Comparison of ENCODE assay signal across 24 cellular contexts in genomic region chr9:37010180-37010579, GRCh38. TPM values are rescaled to one million over a fixed set of nuclear protein-coding genes. Genes with fewer than 3 reads are reported as not detected.
A peak's percentile ranks its signal among the peaks of the same experiment; 100 is the strongest.
DNase-seq lines count a peak whose midpoint lies in the region; ATAC-seq, FAIRE-seq and TF ChIP-seq lines count a peak whose summit lies in the region.
"Had no signal": no experiment of that assay in that cellular context is flagged by ENCODE, and none has a peak within 500 bp of the region (broad histone marks: within the 10 kb centered on the region; RNA-seq: fewer than 3 reads in every experiment).

No MANE protein-coding gene starts in this region.

- 2% methylated on average over 7 of the region's 7 CpGs for WGBS in HepG2 (ENCODE audit: low lambda C conversion rate)

- no peaks in the 10 kb centered on the region for H3K79me2 ChIP-seq in HepG2 (ENCODE audit: insufficient read depth, low read length)

- peak overlapping the region; percentile 68 for H3K4me3 Mint-ChIP-seq in activated B cell treated with CpG ODN at 0.5 μM for 24 hours
- H3K4me3 Mint-ChIP-seq: stimulated activated effector memory CD8-positive, alpha-beta T cell treated with anti-CD3 and anti-CD28 coated beads, Interleukin-12 subunit alpha, Interleukin-12 subunit beta, amount 100 ng/mL, for 72 hours had no signal

- no peak for FAIRE-seq in HepG2 (lab: Jason Lieb, UNC)
- FAIRE-seq: keratinocyte had no signal

- no peaks in the 10 kb centered on the region for H3K4me1 ChIP-seq in SJCRH30
- no peaks in the 10 kb centered on the region for H3K4me1 ChIP-seq in HepG2 (ENCODE audit: insufficient read depth, low read length)
- H3K4me1 ChIP-seq: right lobe of liver had no signal

- H3K9me3 ChIP-seq in SJCRH30 (replicated peaks), result no peaks in the 10 kb centered on the region
- H3K9me3 ChIP-seq in HepG2 (ENCODE audit: low read length), result no peaks in the 10 kb centered on the region
- H3K9me3 ChIP-seq: right lobe of liver had no signal

- no peak overlapping the region for H3K4me2 ChIP-seq in HepG2 (ENCODE audit: low read depth, low read length)
- H3K4me2 ChIP-seq: KMS-11 had no signal

- no peaks in the 10 kb centered on the region for H3K9me3 Mint-ChIP-seq in activated B cell treated with CpG ODN at 0.5 μM for 24 hours
- H3K9me3 Mint-ChIP-seq: stimulated activated effector memory CD8-positive, alpha-beta T cell treated with anti-CD3 and anti-CD28 coated beads, Interleukin-12 subunit alpha, Interleukin-12 subunit beta, amount 100 ng/mL, for 72 hours had no signal

- H3K27ac Mint-ChIP-seq in activated B cell treated with CpG ODN at 0.5 μM for 24 hours, result peak overlapping the region; percentile 93
- H3K27ac Mint-ChIP-seq: stimulated activated effector memory CD8-positive, alpha-beta T cell treated with anti-CD3 and anti-CD28 coated beads, Interleukin-12 subunit alpha, Interleukin-12 subunit beta, amount 100 ng/mL, for 72 hours had no signal

- H3K27me3 Mint-ChIP-seq in activated B cell treated with CpG ODN at 0.5 μM for 24 hours, result no peaks in the 10 kb centered on the region

- H3K27me3 ChIP-seq in GM06990 (replicated peaks; ENCODE audit: control insufficient read depth, insufficient read depth, low read length) (no peaks in the 10 kb centered on the region), SJCRH30 (no peaks in the 10 kb centered on the region), HepG2 (ENCODE audit: control insufficient read depth in 1 of 2, insufficient read depth in 2 of 2, low read length in 2 of 2) (peaks cover 2 to 62% of the 10 kb centered on the region in 2 experiments; a peak in 3 of 5 replicates)
- H3K27me3 ChIP-seq: right lobe of liver had no signal

- H4K20me1 ChIP-seq in HepG2 (ENCODE audit: insufficient read depth, low read length), result no peaks in the 10 kb centered on the region

- H2AFZ ChIP-seq in HepG2 (ENCODE audit: low read length), result no peak overlapping the region

- H3K36me3 ChIP-seq in GM06990 (ENCODE audit: control insufficient read depth, insufficient read depth, low read length) (peaks cover 31% of the 10 kb centered on the region), SJCRH30 (no peaks in the 10 kb centered on the region), HepG2 (replicated peaks in 1 of 2; ENCODE audit: control insufficient read depth in 1 of 2, insufficient read depth in 2 of 2, low read length in 2 of 2) (no peaks in the 10 kb centered on the region)
- H3K36me3 ChIP-seq: right lobe of liver had no signal

- TF ChIP-seq RAD21 in HepG2 (CRISPR knock-in tag; IDR thresholded peaks at IDR 0.05), result no peak

- H3K4me3 ChIP-seq in GM06990 (replicated peaks; ENCODE audit: low read depth, low read length) (peak overlapping the region; percentile 32), SJCRH30 (no peak overlapping the region), HepG2 (replicated peaks in 1 of 3; ENCODE audit: insufficient read depth in 1 of 3, low read depth in 2 of 3, low read length in 3 of 3) (no peak overlapping the region)
- H3K4me3 ChIP-seq: right lobe of liver had no signal

- TF ChIP-seq CTCF in GM06990 (IDR thresholded peaks at IDR 0.05; ENCODE audit: insufficient read depth, low read length, poor library complexity, severe bottlenecking) (no peak), activated B cell treated with CpG ODN at 0.5 μM for 24 hours (IDR thresholded peaks at IDR 0.05) (no peak), HepG2 (CRISPR knock-in tag; IDR thresholded peaks at IDR 0.05) (no peak)

- H3K9ac ChIP-seq in HepG2 (ENCODE audit: insufficient read depth, low read depth, low read length), result no peak overlapping the region
- H3K9ac ChIP-seq: KMS-11 had no signal

- H3K27ac ChIP-seq in SJCRH30 (no peak overlapping the region), HepG2 (ENCODE audit: extremely low read length, insufficient read depth, low read length) (no peak overlapping the region)
- H3K27ac ChIP-seq: KMS-11, right lobe of liver had no signal

- no peak for TF ChIP-seq POLR2A in HepG2 (IDR thresholded peaks at IDR 0.05; ENCODE audit: insufficient read depth in 1 of 2, low read depth in 2 of 2, low read length in 2 of 2)

- BruUV-seq in HepG2 (replicated peaks; lab: Mats Ljungman, UMichigan), result no TSS peak

- CTCF ChIA-PET in activated B cell treated with CpG ODN at 0.5 μM for 24 hours (lab: Charles Lee), result interaction anchor here (1.0 to 1.2 kb wide), 2 partner anchors 10 kb away, joined by 3 to 4 read pairs; no protein-coding TSS in a partner anchor
- CTCF ChIA-PET in HepG2 (lab: Yijun Ruan, JAX; ENCODE audit: low intra/inter-chr PET ratio, low total read pairs), result no interaction called here

- peaks cover 90% of the 10 kb centered on the region for H3K36me3 Mint-ChIP-seq in activated B cell treated with CpG ODN at 0.5 μM for 24 hours (ENCODE audit: low read depth)

- in situ Hi-C loops in HepG2 (cut with HindIII; ENCODE audit: extremely low pct_ligation_motif_present, low pct_unique_long_range_greater_than_20kb), result no loop called here

- DNase-seq in GM06990 (ENCODE audit: extremely low read depth, insufficient read length), result no peak
- no peak for DNase-seq in activated B cell treated with CpG ODN at 0.5 μM for 24 hours
- no peak for DNase-seq in SJCRH30
- no peak for DNase-seq in HepG2 (ENCODE audit: low spot score)
- no peak for DNase-seq in NCI-H1694 treated with DMSO at 0.1 percent for 48 hours (lab: John Stamatoyannopoulos, UW)
- DNase-seq: activated CD4-positive, alpha-beta T cell treated with anti-CD3 and anti-CD28 coated beads for 48 hours; activated gamma-delta T cell treated with Interleukin-2 at 50 U/mL for 16 hours; amniotic stem cell; erythroblast; foreskin melanocyte; NCI-H2029 treated with DMSO at 0.1 percent for 48 hours; right lobe of liver; SW 1271 had no signal

- ATAC-seq in GM18870 (IDR thresholded peaks at IDR 0.05; ENCODE audit: unreplicated experiment) (peak; percentile 35), HG02763 (IDR thresholded peaks at IDR 0.05; ENCODE audit: unreplicated experiment) (peak; percentile 37), activated B cell treated with CpG ODN at 0.5 μM for 24 hours (ENCODE audit: low read depth) (peak; percentile 36), HG03175 (IDR thresholded peaks at IDR 0.05; ENCODE audit: unreplicated experiment) (no peak), HepG2 (no peak)
- ATAC-seq: right lobe of liver; stimulated activated effector memory CD8-positive, alpha-beta T cell treated with anti-CD3 and anti-CD28 coated beads, Interleukin-12 subunit alpha, Interleukin-12 subunit beta, amount 100 ng/mL, for 72 hours had no signal

- TF ChIP-seq EP300 in HepG2 (IDR thresholded peaks at IDR 0.05; ENCODE audit: low read depth in 2 of 2, low read length in 2 of 2) (no peak), HepG2 (CRISPR knock-in tag; IDR thresholded peaks at IDR 0.05; ENCODE audit: borderline replicate concordance) (no peak)

- H3K4me1 Mint-ChIP-seq in activated B cell treated with CpG ODN at 0.5 μM for 24 hours, result peaks cover 91% of the 10 kb centered on the region
- H3K4me1 Mint-ChIP-seq: stimulated activated effector memory CD8-positive, alpha-beta T cell treated with anti-CD3 and anti-CD28 coated beads, Interleukin-12 subunit alpha, Interleukin-12 subunit beta, amount 100 ng/mL, for 72 hours had no signal

- POLR2A ChIA-PET in activated B cell treated with CpG ODN at 0.5 μM for 24 hours (lab: Charles Lee) (interaction anchor here (0.6 to 9.6 kb wide), 11 partner anchors 11 to 401 kb away, joined by 3 to 291 read pairs (median 5); no protein-coding TSS in a partner anchor), HepG2 (lab: Yijun Ruan, JAX) (no interaction called here)

- intact Hi-C loops in activated B cell treated with CpG ODN at 0.5 μM for 24 hours (cut with micrococcal nuclease), result loop anchor here (1.0 to 2.0 kb wide), 2 partner anchors 9 to 15 kb away; no protein-coding TSS in a partner anchor
- intact Hi-C loops in HepG2 (cut with micrococcal nuclease; ENCODE audit: unreplicated experiment), result no loop called here

TF ChIP-seq in HepG2, 621 proteins besides CTCF, POLR2A, EP300 and RAD21 (continues in another document):
- TF ChIP-seq LCORL (IDR thresholded peaks at IDR 0.05) (no peak), LCORL (CRISPR knock-in tag; IDR thresholded peaks at IDR 0.05) (no peak), ZNF343 (CRISPR knock-in tag; IDR thresholded peaks at IDR 0.05) (no peak), GTF3A (CRISPR knock-in tag; conservative IDR thresholded peaks at IDR 0.05) (no peak), ZNF775 (CRISPR knock-in tag; IDR thresholded peaks at IDR 0.05; ENCODE audit: borderline replicate concordance) (no peak)

RNA-seq across cellular contexts. Expression of gene PAX5, which starts 23.9 kb away (rescaled TPM):
- 580 and 619 TPM in 2 replicates for total RNA-seq in activated B cell treated with CpG ODN at 0.5 μM for 24 hours
- 3.0 and 3.4 TPM in 2 replicates for total RNA-seq in SJCRH30 (2014; rRNA removed; shearing (Covaris generic))
- not detected in 2 replicates for total RNA-seq in HepG2 (2016; rRNA removed; fragmentation: Illumina TruSeq; extraction: Trizol)
- not detected in 2 replicates for total RNA-seq in HepG2 (2016; cell fraction: cytosol; rRNA removed; fragmentation: Illumina TruSeq; extraction: Trizol; ENCODE audit: low read depth)
- total RNA-seq in HepG2 (2016; cell fraction: insoluble cytoplasmic fraction; rRNA removed; fragmentation: Illumina TruSeq; extraction: Trizol), result not detected in 2 replicates
- not detected in 2 replicates for total RNA-seq in HepG2 (2016; cell fraction: membrane; rRNA removed; fragmentation: Illumina TruSeq; extraction: Trizol)
- total RNA-seq in HepG2 (2016; cell fraction: nucleus; rRNA removed; fragmentation: Illumina TruSeq; extraction: Trizol), result not detected in 2 replicates
- not detected in 2 replicates for polyA plus RNA-seq in HepG2 (2011; rRNA removed)
- polyA plus RNA-seq in HepG2 (2011; cell fraction: cytosol; rRNA removed), result not detected in 2 replicates
- polyA plus RNA-seq in HepG2 (2011; cell fraction: nucleus; rRNA removed), result 0.02 and 0.11 TPM in 2 replicates
- not detected in 2 replicates for polyA plus RNA-seq in HepG2 (2012)
- polyA plus RNA-seq in HepG2 (2016; cell fraction: cytosol; fragmentation: Illumina TruSeq; extraction: Trizol; ENCODE audit: low read depth), result not detected in 2 replicates
- not detected in 2 replicates for polyA plus RNA-seq in HepG2 (2016; cell fraction: insoluble cytoplasmic fraction; fragmentation: Illumina TruSeq; extraction: Trizol; ENCODE audit: low read depth)
- not detected in 2 replicates for polyA plus RNA-seq in HepG2 (2016; cell fraction: membrane; fragmentation: Illumina TruSeq; extraction: Trizol; ENCODE audit: low read depth)
- not detected in 2 replicates for polyA plus RNA-seq in HepG2 (2016; cell fraction: nucleus; fragmentation: Illumina TruSeq; extraction: Trizol; ENCODE audit: insufficient read depth, low read depth)
- polyA minus RNA-seq in HepG2 (2011; rRNA and poly(A)+ RNA removed; ENCODE audit: low replicate concordance), result 0.02 TPM in 1 of 2 replicates, not detected in the other
- polyA minus RNA-seq in HepG2 (2011; cell fraction: cytosol; rRNA and poly(A)+ RNA removed), result not detected in 2 replicates
- not detected in 2 replicates for polyA minus RNA-seq in HepG2 (2011; cell fraction: nucleus; rRNA and poly(A)+ RNA removed)
- total RNA-seq: cardiac septum, lung microvascular endothelial cell, myocyte, NCI-H460, osteocyte had no signal
- polyA plus RNA-seq: keratinocyte had no signal

Comparison
In these comparisons a context has a peak if more than half of its experiments do, and no peak if none do; other contexts are left out.
1. ATAC-seq: peak in GM18870 (single experiment), HG02763 (single experiment) and activated B cell treated with CpG ODN at 0.5 μM for 24 hours (single experiment); none in HG03175 (single experiment) and HepG2 (single experiment).
2. RNA of gene PAX5, which starts 23.9 kb away (total RNA-seq): 580 to 619 TPM in activated B cell treated with CpG ODN at 0.5 μM for 24 hours; 3.0 to 3.4 TPM in SJCRH30 and not detected in HepG2; every median in the first group is over 100 times any median in the second.